ENCODE assay signal across 16 cellular contexts in genomic region chr1:9559673-9560072, GRCh38. TPM values are rescaled to one million over a fixed set of nuclear protein-coding genes. Genes with fewer than 3 reads are reported as not detected.
DNase-seq lines count a peak whose midpoint lies in the region; ATAC-seq and TF ChIP-seq lines count a peak whose summit lies in the region.
"Had no signal": no experiment of that assay in that cellular context is flagged by ENCODE, and none has a peak within 500 bp of the region (broad histone marks: within the 10 kb centered on the region; RNA-seq: fewer than 3 reads in every experiment).

No MANE protein-coding gene starts in this region.

- POLR2A ChIA-PET in activated CD8-positive, alpha-beta T cell treated with anti-CD3 and anti-CD28 coated beads, Interleukin-2, amount 10 ng/mL, durations not matched to agents 7 days and 5 days (lab: Charles Lee) = interaction anchor here (2.1 kb wide), 1 partner anchor 22 kb away, joined by 6 read pairs; no protein-coding TSS in a partner anchor

- H3K27ac Mint-ChIP-seq in activated T-cell treated with anti-CD3 and anti-CD28 coated beads, Interleukin-2, amount 50 U/mL, for 72 hours = peak overlapping the region; percentile 68
- H3K27ac Mint-ChIP-seq in activated CD8-positive, alpha-beta T cell treated with anti-CD3 and anti-CD28 coated beads, Interleukin-2, amount 10 ng/mL, durations not matched to agents 7 days and 5 days = peak overlapping the region; percentile 28

- peaks cover 38% of the 10 kb centered on the region for H3K4me1 Mint-ChIP-seq in activated T-cell treated with anti-CD3 and anti-CD28 coated beads, Interleukin-2, amount 50 U/mL, for 72 hours (ENCODE audit: low read depth)
- H3K4me1 Mint-ChIP-seq in activated T-cell treated with anti-CD3 and anti-CD28 coated beads, Interleukin-2, amount 50 U/mL, for 4 hours (ENCODE audit: low read depth) = peaks cover 30% of the 10 kb centered on the region
- peaks cover 29% of the 10 kb centered on the region for H3K4me1 Mint-ChIP-seq in activated CD8-positive, alpha-beta T cell treated with anti-CD3 and anti-CD28 coated beads, Interleukin-2, amount 10 ng/mL, durations not matched to agents 7 days and 5 days (ENCODE audit: low read depth)

- peak overlapping the region; percentile 41 for H3K27ac ChIP-seq in rectal smooth muscle tissue (ENCODE audit: low read depth, low read length)
- H3K27ac ChIP-seq: A549, neutrophil had no signal

- no peak for DNase-seq in activated T-cell treated with anti-CD3 and anti-CD28 coated beads, Interleukin-2, amount 50 U/mL, for 72 hours
- no peak for DNase-seq in activated T-cell treated with anti-CD3 and anti-CD28 coated beads, Interleukin-2, amount 50 U/mL, for 4 hours
- no peak for DNase-seq in GM12865 (ENCODE audit: low read depth)
- no peak for DNase-seq in activated CD8-positive, alpha-beta T cell treated with anti-CD3 and anti-CD28 coated beads, Interleukin-2, amount 10 ng/mL, durations not matched to agents 7 days and 5 days
- DNase-seq in omental fat pad (ENCODE audit: low spot score) = no peak
- no peak for DNase-seq in NCI-H774 (lab: John Stamatoyannopoulos, UW)
- DNase-seq: effector memory CD4-positive, alpha-beta T cell; NCI-H146; NK-92 treated with Interleukin-12 subunit alpha and Interleukin-12 subunit beta, amount 100 ng/mL, for 24 hours; stimulated activated CD4-positive, alpha-beta T cell treated with anti-CD3 and anti-CD28 coated beads, Interleukin-2, amount 100 ng/mL, for 48 hours; T-helper 1 cell had no signal

- H3K4me3 ChIP-seq in GM12865 (ENCODE audit: low read depth, low read length) (peak overlapping the region; percentile 22; the same call in 1 of the 2 replicates), rectal smooth muscle tissue (ENCODE audit: low read length) (no peak overlapping the region)
- H3K4me3 ChIP-seq: A549, GM12878 had no signal

- ATAC-seq in activated T-cell treated with anti-CD3 and anti-CD28 coated beads, Interleukin-2, amount 50 U/mL, for 72 hours (replicated peaks in 1 of 2) = no peak
- no peak for ATAC-seq in activated T-cell treated with anti-CD3 and anti-CD28 coated beads, Interleukin-2, amount 50 U/mL, for 4 hours
- peak; percentile 32 for ATAC-seq in activated CD8-positive, alpha-beta T cell treated with anti-CD3 and anti-CD28 coated beads, Interleukin-2, amount 10 ng/mL, durations not matched to agents 7 days and 5 days
- no peak for ATAC-seq in omental fat pad (ENCODE audit: low FRiP score)
- ATAC-seq in GM18867 (IDR thresholded peaks at IDR 0.05; ENCODE audit: unreplicated experiment) = no peak
- ATAC-seq: A549, GM12878 had no signal

- peaks cover 23% of the 10 kb centered on the region for H3K4me1 ChIP-seq in rectal smooth muscle tissue (ENCODE audit: control insufficient read depth, insufficient read depth, low read length)

- TF ChIP-seq CTCF in GM12865 (IDR thresholded peaks at IDR 0.05; ENCODE audit: insufficient read depth, low read depth, low read length, missing control alignments) = no peak
- no peak for TF ChIP-seq CTCF in omental fat pad (IDR thresholded peaks at IDR 0.05)

- H3K4me3 Mint-ChIP-seq in activated T-cell treated with anti-CD3 and anti-CD28 coated beads, Interleukin-2, amount 50 U/mL, for 72 hours = peak overlapping the region; percentile 31 to 40
- no peak overlapping the region for H3K4me3 Mint-ChIP-seq in activated T-cell treated with anti-CD3 and anti-CD28 coated beads, Interleukin-2, amount 50 U/mL, for 4 hours
- H3K4me3 Mint-ChIP-seq in activated CD8-positive, alpha-beta T cell treated with anti-CD3 and anti-CD28 coated beads, Interleukin-2, amount 10 ng/mL, durations not matched to agents 7 days and 5 days = no peak overlapping the region

- H3K27me3 ChIP-seq in rectal smooth muscle tissue (ENCODE audit: control insufficient read depth, insufficient read depth, low read length) = no peaks in the 10 kb centered on the region
- H3K27me3 ChIP-seq: neutrophil had no signal

- CTCF ChIA-PET in activated CD8-positive, alpha-beta T cell treated with anti-CD3 and anti-CD28 coated beads, Interleukin-2, amount 10 ng/mL, durations not matched to agents 7 days and 5 days (lab: Charles Lee) = interaction anchor here (0.6 to 3.4 kb wide), 2 partner anchors 65 to 423 kb away, joined by 3 to 18 read pairs; no protein-coding TSS in a partner anchor

- no peaks in the 10 kb centered on the region for H3K9me3 Mint-ChIP-seq in activated T-cell treated with anti-CD3 and anti-CD28 coated beads, Interleukin-2, amount 50 U/mL, for 72 hours
- no peaks in the 10 kb centered on the region for H3K9me3 Mint-ChIP-seq in activated T-cell treated with anti-CD3 and anti-CD28 coated beads, Interleukin-2, amount 50 U/mL, for 4 hours
- no peaks in the 10 kb centered on the region for H3K9me3 Mint-ChIP-seq in activated CD8-positive, alpha-beta T cell treated with anti-CD3 and anti-CD28 coated beads, Interleukin-2, amount 10 ng/mL, durations not matched to agents 7 days and 5 days (ENCODE audit: insufficient read depth)

- no peaks in the 10 kb centered on the region for H3K27me3 Mint-ChIP-seq in activated T-cell treated with anti-CD3 and anti-CD28 coated beads, Interleukin-2, amount 50 U/mL, for 72 hours (ENCODE audit: low read depth)
- H3K27me3 Mint-ChIP-seq in activated T-cell treated with anti-CD3 and anti-CD28 coated beads, Interleukin-2, amount 50 U/mL, for 4 hours (ENCODE audit: low read depth) = no peaks in the 10 kb centered on the region
- H3K27me3 Mint-ChIP-seq in activated CD8-positive, alpha-beta T cell treated with anti-CD3 and anti-CD28 coated beads, Interleukin-2, amount 10 ng/mL, durations not matched to agents 7 days and 5 days (ENCODE audit: low read depth) = no peaks in the 10 kb centered on the region

- H3K36me3 Mint-ChIP-seq in activated T-cell treated with anti-CD3 and anti-CD28 coated beads, Interleukin-2, amount 50 U/mL, for 72 hours (ENCODE audit: insufficient read depth in 2 of 2) = peaks cover 6 to 17% of the 10 kb centered on the region in 2 donors
- H3K36me3 Mint-ChIP-seq in activated T-cell treated with anti-CD3 and anti-CD28 coated beads, Interleukin-2, amount 50 U/mL, for 4 hours (ENCODE audit: insufficient read depth) = peaks cover 36% of the 10 kb centered on the region
- peaks cover 22% of the 10 kb centered on the region for H3K36me3 Mint-ChIP-seq in activated CD8-positive, alpha-beta T cell treated with anti-CD3 and anti-CD28 coated beads, Interleukin-2, amount 10 ng/mL, durations not matched to agents 7 days and 5 days (ENCODE audit: low read depth)

- no peaks in the 10 kb centered on the region for H3K36me3 ChIP-seq in rectal smooth muscle tissue (ENCODE audit: control insufficient read depth, insufficient read depth, low read length)
- H3K36me3 ChIP-seq: neutrophil had no signal

- H3K9ac ChIP-seq in rectal smooth muscle tissue (ENCODE audit: low read length) = no peak overlapping the region

RNA-seq across cellular contexts. Expression of gene SLC25A33, which starts 20.4 kb away (rescaled TPM):
- 1 to 10 TPM; 5.9 to 7.0 TPM for total RNA-seq in activated T-cell treated with anti-CD3 and anti-CD28 coated beads, Interleukin-2, amount 50 U/mL, for 72 hours
- 10 to 100 TPM; 22.2 to 24.9 (median 22.2) TPM for total RNA-seq in activated T-cell treated with anti-CD3 and anti-CD28 coated beads, Interleukin-2, amount 50 U/mL, for 4 hours
- 1 to 10 TPM; 4.1 to 4.4 TPM for total RNA-seq in activated CD8-positive, alpha-beta T cell treated with anti-CD3 and anti-CD28 coated beads, Interleukin-2, amount 10 ng/mL, durations not matched to agents 7 days and 5 days
- total RNA-seq in omental fat pad = 10 to 100 TPM; 15.6 to 25.8 (median 19.1) TPM

RNA-seq across cellular contexts. Expression of gene TMEM201, which starts 29.0 kb away (rescaled TPM):
- 10 to 100 TPM in 1 of 2 donors, 1 to 10 TPM in 1; 9.3 to 14.0 TPM for total RNA-seq in activated T-cell treated with anti-CD3 and anti-CD28 coated beads, Interleukin-2, amount 50 U/mL, for 72 hours
- total RNA-seq in activated T-cell treated with anti-CD3 and anti-CD28 coated beads, Interleukin-2, amount 50 U/mL, for 4 hours = 10 to 100 TPM; 37.0 to 44.6 (median 38.8) TPM
- 10 to 100 TPM; 21.1 to 23.2 TPM for total RNA-seq in activated CD8-positive, alpha-beta T cell treated with anti-CD3 and anti-CD28 coated beads, Interleukin-2, amount 10 ng/mL, durations not matched to agents 7 days and 5 days
- total RNA-seq in omental fat pad = 10 to 100 TPM in 1 of 4 donors, 1 to 10 TPM in 3; 4.5 to 13.1 (median 6.8) TPM

Comparison
In these comparisons a context has a peak if more than half of its experiments do, and no peak if none do; other contexts are left out.
1. H3K4me3 Mint-ChIP-seq: peak in activated T-cell treated with anti-CD3 and anti-CD28 coated beads, Interleukin-2, amount 50 U/mL, for 72 hours (2 of 2); none in activated T-cell treated with anti-CD3 and anti-CD28 coated beads, Interleukin-2, amount 50 U/mL, for 4 hours (single experiment) and activated CD8-positive, alpha-beta T cell treated with anti-CD3 and anti-CD28 coated beads, Interleukin-2, amount 10 ng/mL, durations not matched to agents 7 days and 5 days (single experiment).